Comparison of ENCODE assay signal across 14 cellular contexts in the genomic region with DNA sequence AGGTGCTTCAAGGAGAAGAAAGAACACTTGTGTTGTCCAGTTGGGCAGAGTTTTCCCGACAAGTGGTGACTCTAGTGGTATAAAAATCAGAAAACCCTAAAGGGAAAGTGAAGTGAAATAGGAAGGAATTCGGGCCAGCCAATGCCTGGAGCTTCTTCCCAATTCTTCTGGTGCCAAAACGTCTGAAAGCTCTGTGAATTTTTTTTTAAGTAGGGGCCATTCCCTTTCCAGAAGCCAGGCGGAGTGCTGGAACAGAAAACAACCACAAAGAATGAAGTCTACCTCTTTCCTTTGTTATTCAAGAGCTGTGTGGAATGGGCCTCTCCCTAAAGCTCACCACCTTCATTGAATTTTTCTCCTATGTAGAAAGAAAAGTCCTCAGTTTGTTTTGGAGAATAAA. TPM values are rescaled to one million over a fixed set of nuclear protein-coding genes. Genes with fewer than 3 reads are reported as not detected.
DNase-seq lines count a peak whose midpoint lies in the region; ATAC-seq and TF ChIP-seq lines count a peak whose summit lies in the region.
"Had no signal": no experiment of that assay in that cellular context is flagged by ENCODE, and none has a peak within 500 bp of the region (broad histone marks: within the 10 kb centered on the region; RNA-seq: fewer than 3 reads in every experiment).

No MANE protein-coding gene starts in this region.

- WGBS in heart left ventricle, 4 donors, result 40 to 52% (median 43%) methylated on average over 4 of the region's 4 CpGs
- WGBS in lower leg skin, 2 donors, result 14 to 31% methylated on average over 4 of the region's 4 CpGs

- intact Hi-C loops in heart left ventricle (cut with DNase I) (loop anchor here in 5 of 10 donors (5.0 to 10.0 kb wide), 6 partner anchors 46 to 568 kb away; no protein-coding TSS in a partner anchor), left cardiac atrium (cut with DNase I) (loop anchor here in 1 of 2 donors (5.0 to 10.0 kb wide), 3 partner anchors 46 to 314 kb away; no protein-coding TSS in a partner anchor), upper lobe of right lung (cut with DNase I) (no loop called here), lower leg skin (cut with DNase I; ENCODE audit: low total_unique reads) (no loop called here)

- H3K9me3 ChIP-seq in heart left ventricle (no peaks in the 10 kb centered on the region), upper lobe of right lung (no peaks in the 10 kb centered on the region)

- no peak overlapping the region for H3K4me3 Mint-ChIP-seq in chondrocyte (ENCODE audit: unreplicated experiment)
- H3K4me3 Mint-ChIP-seq: activated T-cell treated with anti-CD3 and anti-CD28 coated beads, Interleukin-2, amount 50 U/mL, for 24 hours; central memory CD8-positive, alpha-beta T cell had no signal

- peaks cover 47% of the 10 kb centered on the region for H3K4me1 Mint-ChIP-seq in chondrocyte (ENCODE audit: low read depth)
- H3K4me1 Mint-ChIP-seq: central memory CD8-positive, alpha-beta T cell had no signal

- no peak for TF ChIP-seq POLR2A in heart left ventricle (IDR thresholded peaks at IDR 0.05)
- TF ChIP-seq POLR2A in lower leg skin (IDR thresholded peaks at IDR 0.05), result no peak

- H3K27ac ChIP-seq in heart left ventricle (peak overlapping the region in 11 of 12 donors; percentile 12 to 95 (median 83)), upper lobe of right lung (no peak overlapping the region)
- H3K27ac ChIP-seq: KMS-11, RWPE1, VCaP had no signal

- H3K4me3 ChIP-seq in heart left ventricle (no peak overlapping the region), kidney epithelial cell (ENCODE audit: low read depth, low read length) (no peak overlapping the region), upper lobe of right lung (no peak overlapping the region), lower leg skin (ENCODE audit: low read depth, poor library complexity, severe bottlenecking) (no peak overlapping the region)

- H3K36me3 ChIP-seq in heart left ventricle (no peaks in the 10 kb centered on the region), kidney epithelial cell (ENCODE audit: control insufficient read depth, insufficient read depth, low read length) (no peaks in the 10 kb centered on the region), upper lobe of right lung (no peaks in the 10 kb centered on the region)

- peaks cover 0 to 45% (median 10%) of the 10 kb centered on the region in 12 donors for H3K4me1 ChIP-seq in heart left ventricle
- H3K4me1 ChIP-seq in upper lobe of right lung, result peaks cover 6% of the 10 kb centered on the region

- TF ChIP-seq CTCF in heart left ventricle (IDR thresholded peaks at IDR 0.05) (peak in 5 of 12 donors; percentile 8 to 26 (median 20)), chondrocyte (IDR thresholded peaks at IDR 0.05) (peak; percentile 70), kidney epithelial cell (IDR thresholded peaks at IDR 0.05; ENCODE audit: insufficient read depth, low read length, poor library complexity, severe bottlenecking) (peak; percentile 13), upper lobe of right lung (IDR thresholded peaks at IDR 0.05) (peak; percentile 32), lower leg skin (IDR thresholded peaks at IDR 0.05) (no peak)

- ATAC-seq in heart left ventricle (no peak), left cardiac atrium (no peak), upper lobe of right lung (peak; percentile 60), HG03521 (IDR thresholded peaks at IDR 0.05; ENCODE audit: unreplicated experiment) (no peak)

- H3K27me3 Mint-ChIP-seq in chondrocyte (ENCODE audit: low read depth), result no peaks in the 10 kb centered on the region
- H3K27me3 Mint-ChIP-seq: activated T-cell treated with anti-CD3 and anti-CD28 coated beads, Interleukin-2, amount 50 U/mL, for 24 hours; central memory CD8-positive, alpha-beta T cell had no signal

- H3K27ac Mint-ChIP-seq in chondrocyte (ENCODE audit: unreplicated experiment), result no peak overlapping the region
- H3K27ac Mint-ChIP-seq: activated T-cell treated with anti-CD3 and anti-CD28 coated beads, Interleukin-2, amount 50 U/mL, for 24 hours had no signal

- H3K27me3 ChIP-seq in heart left ventricle (no peaks in the 10 kb centered on the region), kidney epithelial cell (ENCODE audit: control insufficient read depth, insufficient read depth, low read length) (no peaks in the 10 kb centered on the region), upper lobe of right lung (no peaks in the 10 kb centered on the region)

- DNase-seq in heart left ventricle, result no peak
- no peak for DNase-seq in left cardiac atrium
- no peak for DNase-seq in chondrocyte (ENCODE audit: low spot score)
- no peak for DNase-seq in kidney epithelial cell (ENCODE audit: low read depth)
- DNase-seq in upper lobe of right lung, result no peak
- DNase-seq in activated effector memory CD4-positive, alpha-beta T cell treated with anti-CD3 and anti-CD28 coated beads, Interleukin-2, amount 50 U/mL, for 16 hours, result no peak
- no peak for DNase-seq in lower leg skin (ENCODE audit: low spot score in 2 of 2)
- DNase-seq: activated T-cell treated with anti-CD3 and anti-CD28 coated beads, Interleukin-2, amount 50 U/mL, for 24 hours; glutamatergic neuron had no signal

- peaks cover 2% of the 10 kb centered on the region for H3K9me3 Mint-ChIP-seq in chondrocyte (ENCODE audit: low read depth)
- H3K9me3 Mint-ChIP-seq: activated T-cell treated with anti-CD3 and anti-CD28 coated beads, Interleukin-2, amount 50 U/mL, for 24 hours had no signal

- no peaks in the 10 kb centered on the region for H3K36me3 Mint-ChIP-seq in chondrocyte (ENCODE audit: low read depth)

RNA-seq across cellular contexts. Expression of a gene that starts 43.1 kb away (rescaled TPM):
- total RNA-seq in heart left ventricle (100 to 1,000 TPM in 1 of 9 donors, 10 to 100 TPM in 8; 47.2 to 103 (median 84.4) TPM), left cardiac atrium (100 to 1,000 TPM in 1 of 2 donors, 10 to 100 TPM in 1; 75.4 to 180 TPM), chondrocyte (2.1 to 6.6 TPM (median 2.2 TPM) in 3 replicates), kidney epithelial cell (3.3 and 14.4 TPM in 2 replicates), upper lobe of right lung (14.2 TPM), lower leg skin (10 to 100 TPM in 2 of 4 donors, 1 to 10 TPM in 2; 3.4 to 40.0 (median 14.1) TPM)
- polyA plus RNA-seq in heart left ventricle, result 10 to 100 TPM; 25.4 to 25.6 TPM

Comparison
In these comparisons a context has a peak if more than half of its experiments do, and no peak if none do; other contexts are left out.
1. CTCF ChIP-seq: peak in chondrocyte (single experiment), kidney epithelial cell (single experiment) and upper lobe of right lung (single experiment); none in lower leg skin (0 of 3).